In the genomic region with DNA sequence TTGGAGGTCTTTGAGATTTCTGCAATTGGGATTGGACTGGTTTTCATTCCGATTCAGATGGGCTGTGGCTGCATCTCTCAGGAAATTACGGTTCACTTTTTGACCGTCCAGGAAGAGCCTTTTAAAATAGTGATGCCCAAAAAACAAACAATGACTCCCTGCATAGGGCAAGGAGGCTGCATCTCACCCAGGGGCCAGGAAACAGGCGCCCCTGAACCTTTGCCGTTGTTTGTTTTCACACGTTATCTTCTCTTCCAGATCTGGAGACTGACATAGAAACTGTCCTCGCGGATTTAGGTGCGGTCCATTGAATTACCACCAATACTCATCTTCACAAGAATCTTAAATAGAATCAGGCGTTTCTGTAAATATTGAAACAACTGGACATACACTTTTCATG, we compare ENCODE assay signal across 24 cellular contexts.
"Had no signal": no experiment of that assay in that cellular context is flagged by ENCODE, and none has a peak within 500 bp of the region (broad histone marks: within the 10 kb centered on the region; RNA-seq: fewer than 3 reads in every experiment).

No MANE protein-coding gene starts in this region.

- H3K27ac Mint-ChIP-seq: activated B cell treated with CpG ODN at 0.5 μM for 24 hours; activated CD4-positive, alpha-beta T cell treated with anti-CD3 and anti-CD28 coated beads for 36 hours; activated naive CD4-positive, alpha-beta T cell treated with anti-CD3 and anti-CD28 coated beads, Interleukin-2, amount 50 U/mL, for 72 hours; activated T-cell treated with anti-CD3 and anti-CD28 coated beads, Interleukin-2, amount 50 U/mL, for 24 hours; activated T-helper 17 cell treated with anti-CD3 and anti-CD28 coated beads, Interleukin-2, amount 50 U/mL, for 72 hours; brain; dendritic cell treated with granulocyte-macrophage colony-stimulating factor and Interleukin-4, amounts not matched to agents 40 ng/mL and 50 ng/mL, for 4 days; mesothelial cell of epicardium; naive thymus-derived CD8-positive, alpha-beta T cell had no signal

- DNase-seq: activated B cell treated with CpG ODN at 0.5 μM for 24 hours; activated CD4-positive, alpha-beta T cell treated with anti-CD3 and anti-CD28 coated beads for 36 hours; activated CD4-positive, alpha-beta T cell treated with anti-CD3 and anti-CD28 coated beads, Interleukin-2, amount 50 U/mL, for 4 hours; activated CD8-positive, alpha-beta memory T cell treated with anti-CD3 and anti-CD28 coated beads for 24 hours; activated CD8-positive, alpha-beta memory T cell treated with anti-CD3 and anti-CD28 coated beads, Interleukin-2, amount 50 U/mL, for 4 hours; activated T-cell treated with anti-CD3 and anti-CD28 coated beads, Interleukin-2, amount 50 U/mL, for 24 hours; aorta; effector memory CD4-positive, alpha-beta T cell; foreskin melanocyte; hypothalamus; left ventricle myocardium inferior; naive thymus-derived CD8-positive, alpha-beta T cell; psoas muscle; stimulated activated CD4-positive, alpha-beta T cell treated with anti-CD3 and anti-CD28 coated beads, Interleukin-12 subunit alpha, Interleukin-12 subunit beta, amount 100 ng/mL, for 4 hours; stimulated activated CD4-positive, alpha-beta T cell treated with anti-CD3 and anti-CD28 coated beads, Interleukin-4, amount 100 ng/mL, for 4 hours; stimulated activated naive CD8-positive, alpha-beta T cell treated with anti-CD3 and anti-CD28 coated beads, Interleukin-15, amount 100 ng/mL, for 72 hours; T1000; tibial artery had no signal

- H3K4me1 Mint-ChIP-seq: activated B cell treated with CpG ODN at 0.5 μM for 24 hours; activated CD4-positive, alpha-beta T cell treated with anti-CD3 and anti-CD28 coated beads for 36 hours; activated T-helper 17 cell treated with anti-CD3 and anti-CD28 coated beads, Interleukin-2, amount 50 U/mL, for 72 hours; naive thymus-derived CD8-positive, alpha-beta T cell; stimulated activated naive CD8-positive, alpha-beta T cell treated with anti-CD3 and anti-CD28 coated beads, Interleukin-15, amount 100 ng/mL, for 72 hours had no signal

- H3K9me3 Mint-ChIP-seq: mesothelial cell of epicardium had no signal

- ATAC-seq: activated CD4-positive, alpha-beta T cell treated with anti-CD3 and anti-CD28 coated beads for 36 hours; activated naive CD4-positive, alpha-beta T cell treated with anti-CD3 and anti-CD28 coated beads, Interleukin-2, amount 50 U/mL, for 72 hours; activated T-helper 17 cell treated with anti-CD3 and anti-CD28 coated beads, Interleukin-2, amount 50 U/mL, for 72 hours; esophagus mucosa; naive thymus-derived CD8-positive, alpha-beta T cell; psoas muscle; stimulated activated naive CD8-positive, alpha-beta T cell treated with anti-CD3 and anti-CD28 coated beads, Interleukin-15, amount 100 ng/mL, for 72 hours had no signal

- H3K4me3 Mint-ChIP-seq: activated B cell treated with CpG ODN at 0.5 μM for 24 hours; activated CD4-positive, alpha-beta T cell treated with anti-CD3 and anti-CD28 coated beads for 36 hours; activated T-cell treated with anti-CD3 and anti-CD28 coated beads, Interleukin-2, amount 50 U/mL, for 24 hours; activated T-helper 17 cell treated with anti-CD3 and anti-CD28 coated beads, Interleukin-2, amount 50 U/mL, for 72 hours; brain; dendritic cell treated with granulocyte-macrophage colony-stimulating factor and Interleukin-4, amounts not matched to agents 40 ng/mL and 50 ng/mL, for 4 days; mesothelial cell of epicardium; naive thymus-derived CD8-positive, alpha-beta T cell; stimulated activated naive CD8-positive, alpha-beta T cell treated with anti-CD3 and anti-CD28 coated beads, Interleukin-15, amount 100 ng/mL, for 72 hours had no signal

- H3K27me3 Mint-ChIP-seq: activated B cell treated with CpG ODN at 0.5 μM for 24 hours; activated CD4-positive, alpha-beta T cell treated with anti-CD3 and anti-CD28 coated beads for 36 hours; activated T-cell treated with anti-CD3 and anti-CD28 coated beads, Interleukin-2, amount 50 U/mL, for 24 hours; activated T-helper 17 cell treated with anti-CD3 and anti-CD28 coated beads, Interleukin-2, amount 50 U/mL, for 72 hours; brain; dendritic cell treated with granulocyte-macrophage colony-stimulating factor and Interleukin-4, amounts not matched to agents 40 ng/mL and 50 ng/mL, for 4 days; stimulated activated naive CD8-positive, alpha-beta T cell treated with anti-CD3 and anti-CD28 coated beads, Interleukin-15, amount 100 ng/mL, for 72 hours had no signal
